Comparison of ENCODE assay signal across 9 cellular contexts in genomic region chr10:99276848-99277486, GRCh38. TPM values are rescaled to one million over a fixed set of nuclear protein-coding genes. Genes with fewer than 3 reads are reported as not detected.
A peak's percentile ranks its signal among the peaks of the same experiment; 100 is the strongest.
DNase-seq lines count a peak whose midpoint lies in the region; ATAC-seq and TF ChIP-seq lines count a peak whose summit lies in the region.
"Had no signal": no experiment of that assay in that cellular context is flagged by ENCODE, and none has a peak within 500 bp of the region (broad histone marks: within the 10 kb centered on the region; RNA-seq: fewer than 3 reads in every experiment).

No MANE protein-coding gene starts in this region.

- DNase-seq in HEK293T (ENCODE audit: extremely low spot score) (peak; percentile 35), RWPE2 (ENCODE audit: low spot score) (no peak), foreskin melanocyte (peak; percentile 16), Right ventricle myocardium superior (no peak)
- no peak for DNase-seq in stimulated activated CD4-positive, alpha-beta T cell treated with anti-CD3 and anti-CD28 coated beads, Interleukin-4, amount 100 ng/mL, for 1 hour
- DNase-seq: right cardiac atrium had no signal

- POLR2A ChIA-PET in HEK293T (lab: Yijun Ruan, JAX) = interaction anchor here (0.6 kb wide), 1 partner anchor 27 kb away, joined by 3 read pairs; no protein-coding TSS in a partner anchor

- H3K36me3 ChIP-seq in RWPE2 (ENCODE audit: low read depth) = no peaks in the 10 kb centered on the region

- no peaks in the 10 kb centered on the region for H3K4me1 ChIP-seq in RWPE2 (ENCODE audit: insufficient read depth, poor library complexity, severe bottlenecking)

- H3K27ac ChIP-seq in C4-2B (no peak overlapping the region), RWPE2 (ENCODE audit: poor library complexity, severe bottlenecking) (no peak overlapping the region)

- no peaks in the 10 kb centered on the region for H3K27me3 ChIP-seq in RWPE2 (ENCODE audit: insufficient read depth, poor library complexity, severe bottlenecking)

- H3K4me3 ChIP-seq in RWPE2 (ENCODE audit: severe bottlenecking) = no peak overlapping the region

- TF ChIP-seq CTCF in C4-2B (conservative IDR thresholded peaks at IDR 0.05) (peak; percentile 84), RWPE2 (IDR thresholded peaks at IDR 0.05; ENCODE audit: poor library complexity, severe bottlenecking) (peak; percentile 51)

- ATAC-seq in RWPE2 (ENCODE audit: low read depth) = no peak
- ATAC-seq in HG03097 (IDR thresholded peaks at IDR 0.05; ENCODE audit: low FRiP score, unreplicated experiment) = no peak
- ATAC-seq in GM21576 (IDR thresholded peaks at IDR 0.05; ENCODE audit: unreplicated experiment) = no peak
- no peak for ATAC-seq in Right ventricle myocardium superior (ENCODE audit: poor library complexity)
- ATAC-seq: right cardiac atrium had no signal

- H3K9me3 ChIP-seq in RWPE2 (ENCODE audit: severe bottlenecking) = no peaks in the 10 kb centered on the region

- intact Hi-C loops in Right ventricle myocardium superior (cut with DNase I) = no loop called here

- CTCF ChIA-PET in HEK293T (lab: Yijun Ruan, JAX) = interaction anchor here (0.6 kb wide), 1 partner anchor 60 kb away, joined by 3 read pairs; no protein-coding TSS in a partner anchor

TF ChIP-seq in HEK293T, 16 proteins besides CTCF, POLR2A, EP300 and RAD21:
- no peak for TF ChIP-seq FOXA1 (IDR thresholded peaks at IDR 0.05)
- no peak for TF ChIP-seq TARDBP (IDR thresholded peaks at IDR 0.05)
- no peak for TF ChIP-seq ARNT (IDR thresholded peaks at IDR 0.05)
- TF ChIP-seq FOXM1 (IDR thresholded peaks at IDR 0.05; ENCODE audit: borderline replicate concordance) = no peak
- no peak for TF ChIP-seq NFRKB (IDR thresholded peaks at IDR 0.05)
- TF ChIP-seq SUZ12 (IDR thresholded peaks at IDR 0.05) = no peak
- TF ChIP-seq PKNOX1 (IDR thresholded peaks at IDR 0.05) = no peak
- no peak for TF ChIP-seq LEF1 (IDR thresholded peaks at IDR 0.05; ENCODE audit: borderline replicate concordance)
- TF ChIP-seq HDGF (IDR thresholded peaks at IDR 0.05; ENCODE audit: borderline replicate concordance) = no peak

RNA-seq across cellular contexts. Expression of gene HPSE2, which starts 41.3 kb away (rescaled TPM):
- not detected for total RNA-seq in Right ventricle myocardium superior
- total RNA-seq: right cardiac atrium had no signal

RNA-seq across cellular contexts. Expression of gene CNNM1, which starts 52.2 kb away (rescaled TPM):
- 0.13 TPM for total RNA-seq in Right ventricle myocardium superior

Comparison
In these comparisons a context has a peak if more than half of its experiments do, and no peak if none do; other contexts are left out.
1. DNase-seq: peak in HEK293T (single experiment) and foreskin melanocyte (single experiment); none in RWPE2 (single experiment), Right ventricle myocardium superior (single experiment) and stimulated activated CD4-positive, alpha-beta T cell treated with anti-CD3 and anti-CD28 coated beads, Interleukin-4, amount 100 ng/mL, for 1 hour (single experiment).